10 cellular contexts compared by ENCODE assay signal in the genomic region with DNA sequence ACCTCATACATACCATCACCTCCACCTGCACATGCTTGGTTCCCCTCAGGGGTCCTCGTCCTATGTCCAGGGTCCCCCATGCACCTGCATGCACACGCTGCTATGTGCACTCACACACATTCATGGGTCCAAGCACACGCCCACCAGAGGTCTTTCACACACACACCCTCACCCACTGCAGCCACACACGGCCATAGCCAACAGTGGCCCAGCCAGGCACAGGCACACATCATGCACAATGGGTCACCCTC. TPM values are rescaled to one million over a fixed set of nuclear protein-coding genes. Genes with fewer than 3 reads are reported as not detected.
DNase-seq lines count a peak whose midpoint lies in the region; ATAC-seq and TF ChIP-seq lines count a peak whose summit lies in the region.
"Had no signal": no experiment of that assay in that cellular context is flagged by ENCODE, and none has a peak within 500 bp of the region (broad histone marks: within the 10 kb centered on the region; RNA-seq: fewer than 3 reads in every experiment).

No MANE protein-coding gene starts in this region.

- no peak overlapping the region for H2BK15ac ChIP-seq in mesenchymal stem cell (ENCODE audit: low read depth, poor library complexity, severe bottlenecking)

- H3K27ac ChIP-seq in mammary epithelial cell (ENCODE audit: insufficient read depth, low read depth, low read length) (no peak overlapping the region), mesenchymal stem cell (ENCODE audit: low read length, poor library complexity, severe bottlenecking) (no peak overlapping the region), thoracic aorta (peak overlapping the region; percentile 48 to 81)
- H3K27ac ChIP-seq: HL-60 had no signal

- H3K9me3 Mint-ChIP-seq in activated CD4-positive, alpha-beta T cell treated with anti-CD3 and anti-CD28 coated beads, Interleukin-2, amount 10 ng/mL, durations not matched to agents 7 days and 5 days: no peaks in the 10 kb centered on the region

- peaks cover 5% of the 10 kb centered on the region for H3K79me2 ChIP-seq in mammary epithelial cell (ENCODE audit: insufficient read depth, low read length)

- peak overlapping the region in 1 of 2 experiments; percentile 75 for H3K18ac ChIP-seq in mesenchymal stem cell (ENCODE audit: low read depth in 1 of 2, low read length in 2 of 2)

- H2BK120ac ChIP-seq in mesenchymal stem cell (ENCODE audit: low read depth, low read length): no peak overlapping the region

- peak overlapping the region in 1 of 2 experiments; percentile 87 for H3K23ac ChIP-seq in mesenchymal stem cell (ENCODE audit: low read length in 2 of 2)

- no peak overlapping the region for H3K4ac ChIP-seq in mesenchymal stem cell (ENCODE audit: low read depth in 1 of 2, low read length in 2 of 2)

- dilution Hi-C loops in mammary epithelial cell (cut with HindIII; ENCODE audit: low sequenced_read_pairs): loop anchor here (5.0 kb wide), 1 partner anchor 40 kb away; no protein-coding TSS in a partner anchor

- no peak overlapping the region for H3K9ac ChIP-seq in mammary epithelial cell (ENCODE audit: insufficient read depth, low read length)
- peak overlapping the region; percentile 60 for H3K9ac ChIP-seq in mesenchymal stem cell (ENCODE audit: low read length)

- no peak overlapping the region for H3K27ac Mint-ChIP-seq in activated CD4-positive, alpha-beta T cell treated with anti-CD3 and anti-CD28 coated beads, Interleukin-2, amount 10 ng/mL, durations not matched to agents 7 days and 5 days

- in situ Hi-C loops in mammary epithelial cell (cut with MboI; ENCODE audit: low sequenced_read_pairs in 2 of 2): no loop called here

- no peak overlapping the region for H2AFZ ChIP-seq in mammary epithelial cell (ENCODE audit: low read depth, low read length)
- no peak overlapping the region for H2AFZ ChIP-seq in mesenchymal stem cell (ENCODE audit: low read depth, low read length)

- CTCF ChIA-PET in activated CD4-positive, alpha-beta T cell treated with anti-CD3 and anti-CD28 coated beads, Interleukin-2, amount 10 ng/mL, durations not matched to agents 7 days and 5 days (lab: Charles Lee): interaction anchor here (1.5 kb wide), 1 partner anchor 128 kb away, joined by 4 read pairs; no protein-coding TSS in a partner anchor
- CTCF ChIA-PET in mammary epithelial cell (lab: Charles Lee; ENCODE audit: low non-redundant PET): no interaction called here

- WGBS in mammary epithelial cell (ENCODE audit: low coverage, missing lambda C conversion rate): 62% methylated on average over 3 of the region's 4 CpGs
- WGBS in mesenchymal stem cell: 78% methylated on average over 4 of the region's 4 CpGs

- H3K36me3 ChIP-seq in mammary epithelial cell (ENCODE audit: insufficient read depth, low read length): no peaks in the 10 kb centered on the region
- peaks cover 0 to 3% of the 10 kb centered on the region in 2 experiments for H3K36me3 ChIP-seq in mesenchymal stem cell (ENCODE audit: control insufficient read depth in 1 of 2, insufficient read depth in 2 of 2, low read depth in 1 of 2, low read length in 2 of 2)
- H3K36me3 ChIP-seq in thoracic aorta: no peaks in the 10 kb centered on the region

- peak overlapping the region; percentile 63 for H3K4me3 Mint-ChIP-seq in activated CD4-positive, alpha-beta T cell treated with anti-CD3 and anti-CD28 coated beads, Interleukin-2, amount 10 ng/mL, durations not matched to agents 7 days and 5 days

- no TSS peak for BruUV-seq in mammary epithelial cell (replicated peaks; lab: Mats Ljungman, UMichigan)

- no peaks in the 10 kb centered on the region for H3K27me3 ChIP-seq in mammary epithelial cell (ENCODE audit: insufficient read depth, low read length)
- H3K27me3 ChIP-seq in mesenchymal stem cell (ENCODE audit: control insufficient read depth in 1 of 2, insufficient read depth in 1 of 2, low read length in 2 of 2): peaks cover 0 to 6% of the 10 kb centered on the region in 2 experiments
- no peaks in the 10 kb centered on the region for H3K27me3 ChIP-seq in thoracic aorta (replicated peaks; ENCODE audit: insufficient read depth)

- POLR2A ChIA-PET in activated CD4-positive, alpha-beta T cell treated with anti-CD3 and anti-CD28 coated beads, Interleukin-2, amount 10 ng/mL, durations not matched to agents 7 days and 5 days (lab: Charles Lee): no interaction called here

- peaks cover 2% of the 10 kb centered on the region for H3K36me3 Mint-ChIP-seq in activated CD4-positive, alpha-beta T cell treated with anti-CD3 and anti-CD28 coated beads, Interleukin-2, amount 10 ng/mL, durations not matched to agents 7 days and 5 days (ENCODE audit: low read depth)

- H3K14ac ChIP-seq in mesenchymal stem cell (ENCODE audit: low read length in 2 of 2): peak overlapping the region in 1 of 2 experiments; percentile 92

- H4K8ac ChIP-seq in mesenchymal stem cell (ENCODE audit: low read length): no peak overlapping the region

- H2AK5ac ChIP-seq in mesenchymal stem cell (ENCODE audit: low read length, severe bottlenecking): no peak overlapping the region

- no peak for ATAC-seq in thoracic aorta (ENCODE audit: insufficient number of reproducible peaks, low FRiP score, low read depth)

- H3K9me3 ChIP-seq in mammary epithelial cell (replicated peaks; ENCODE audit: insufficient read depth, low read length) (no peaks in the 10 kb centered on the region), mesenchymal stem cell (ENCODE audit: control insufficient read depth, low read length) (no peaks in the 10 kb centered on the region), thoracic aorta (no peaks in the 10 kb centered on the region)

- peaks cover 53% of the 10 kb centered on the region for H3K27me3 Mint-ChIP-seq in activated CD4-positive, alpha-beta T cell treated with anti-CD3 and anti-CD28 coated beads, Interleukin-2, amount 10 ng/mL, durations not matched to agents 7 days and 5 days

- H3K4me1 Mint-ChIP-seq in activated CD4-positive, alpha-beta T cell treated with anti-CD3 and anti-CD28 coated beads, Interleukin-2, amount 10 ng/mL, durations not matched to agents 7 days and 5 days: peaks cover 13% of the 10 kb centered on the region

- H3K4me1 ChIP-seq in mammary epithelial cell (ENCODE audit: insufficient read depth, low read length): peaks cover 25% of the 10 kb centered on the region
- peaks cover 34% of the 10 kb centered on the region for H3K4me1 ChIP-seq in mesenchymal stem cell (ENCODE audit: control insufficient read depth, insufficient read depth, low read depth, low read length)
- H3K4me1 ChIP-seq in thoracic aorta (ENCODE audit: control insufficient read depth in 1 of 2, low read depth in 2 of 2): peaks cover 14 to 66% of the 10 kb centered on the region in 2 donors

- H2BK5ac ChIP-seq in mesenchymal stem cell (ENCODE audit: low read depth, low read length, poor library complexity, severe bottlenecking): no peak overlapping the region

- peaks cover 16% of the 10 kb centered on the region for H3K79me1 ChIP-seq in mesenchymal stem cell (replicated peaks; ENCODE audit: low read length, poor library complexity, severe bottlenecking)

- H4K20me1 ChIP-seq in mammary epithelial cell (ENCODE audit: insufficient read depth, low read length): no peaks in the 10 kb centered on the region

- H4K91ac ChIP-seq in mesenchymal stem cell (ENCODE audit: low read length): no peak overlapping the region

- no peak for TF ChIP-seq CTCF in mammary epithelial cell (conservative IDR thresholded peaks at IDR 0.05 in 1 of 2, IDR thresholded peaks at IDR 0.05 in 1 of 2; ENCODE audit: extremely low read depth in 1 of 2, insufficient read depth in 1 of 2, low read depth in 1 of 2, low read length in 2 of 2)
- TF ChIP-seq CTCF in thoracic aorta (IDR thresholded peaks at IDR 0.05): no peak

- H3K4me2 ChIP-seq in mammary epithelial cell (ENCODE audit: insufficient read depth, low read depth, low read length) (peak overlapping the region; percentile 90), mesenchymal stem cell (ENCODE audit: low read length, poor library complexity, severe bottlenecking) (peak overlapping the region; percentile 89)

- H2BK12ac ChIP-seq in mesenchymal stem cell (ENCODE audit: low read length in 2 of 2): peak overlapping the region in 1 of 2 experiments; percentile 59

- no peak for DNase-seq in activated CD4-positive, alpha-beta T cell treated with anti-CD3 and anti-CD28 coated beads, Interleukin-2, amount 10 ng/mL, durations not matched to agents 7 days and 5 days
- no peak for DNase-seq in activated CD4-positive, alpha-beta T cell treated with anti-CD3 and anti-CD28 coated beads for 1 hour
- no peak for DNase-seq in mammary epithelial cell
- no peak for DNase-seq in mesenchymal stem cell
- DNase-seq in thoracic aorta (ENCODE audit: low spot score): no peak
- DNase-seq in CD1c-positive myeloid dendritic cell (ENCODE audit: extremely low spot score): no peak
- DNase-seq in NCI-H345 (lab: John Stamatoyannopoulos, UW): no peak
- DNase-seq in NCI-H1092 treated with DMSO at 0.1 percent for 48 hours (lab: John Stamatoyannopoulos, UW): no peak
- DNase-seq: AML-193 had no signal

- intact Hi-C loops in mammary epithelial cell (cut with micrococcal nuclease): no loop called here

- peak overlapping the region in 2 of 3 experiments; percentile 52 to 53 for H3K4me3 ChIP-seq in mammary epithelial cell (replicated peaks in 1 of 3; ENCODE audit: insufficient read depth in 1 of 3, low read depth in 2 of 3, low read length in 3 of 3)
- H3K4me3 ChIP-seq in mesenchymal stem cell (ENCODE audit: insufficient read depth in 1 of 2, low read depth in 1 of 2, low read length in 2 of 2): peak overlapping the region; percentile 63 to 78
- peak overlapping the region; percentile 85 for H3K4me3 ChIP-seq in thoracic aorta

RNA-seq across cellular contexts. Expression of a gene that starts 1.2 kb away (rescaled TPM):
- total RNA-seq in activated CD4-positive, alpha-beta T cell treated with anti-CD3 and anti-CD28 coated beads, Interleukin-2, amount 10 ng/mL, durations not matched to agents 7 days and 5 days: under 1 TPM; 0.10 to 0.12 TPM
- total RNA-seq in mammary epithelial cell: 10 to 100 TPM; 23.4 to 63.2 TPM
- polyA plus RNA-seq in mammary epithelial cell: 6.1 TPM
- polyA minus RNA-seq in mammary epithelial cell: 16.8 TPM
- 102 TPM for polyA plus RNA-seq in mesenchymal stem cell (2013, experiment 1 of 2)
- 102 TPM for polyA plus RNA-seq in mesenchymal stem cell (2013, experiment 2 of 2)
- total RNA-seq in thoracic aorta: 10 to 100 TPM; 51.6 to 75.4 TPM

Comparison
In these comparisons a context has a peak if more than half of its experiments do, and no peak if none do; other contexts are left out.
1. H3K27ac ChIP-seq: peak in thoracic aorta (2 of 2); none in mammary epithelial cell (single experiment) and mesenchymal stem cell (single experiment).
2. RNA of a gene that starts 1.2 kb away (total RNA-seq): 51.6 to 75.4 TPM in thoracic aorta and 23.4 to 63.2 TPM in mammary epithelial cell; 0.10 to 0.12 TPM in activated CD4-positive, alpha-beta T cell treated with anti-CD3 and anti-CD28 coated beads, Interleukin-2, amount 10 ng/mL, durations not matched to agents 7 days and 5 days; every median in the first group is over 10 times any median in the second.
3. Peak in every context shown above with its lines, with median percentiles within 50 percentile points of each other: H3K4me3 ChIP-seq.